8 cellular contexts compared by ENCODE assay signal in genomic region chr2:239143858-239144712, GRCh38.
DNase-seq lines count a peak whose midpoint lies in the region; ATAC-seq and TF ChIP-seq lines count a peak whose summit lies in the region.

No MANE protein-coding gene starts in this region.

- DNase-seq in DMS53 (lab: John Stamatoyannopoulos, UW) (peak; percentile 71), DMS53 treated with DMSO at 0.1 percent for 48 hours (lab: John Stamatoyannopoulos, UW; ENCODE audit: unreplicated experiment) (no peak), HT1080 (ENCODE audit: low read depth) (peak; percentile 11), fibroblast of peridontal ligament (ENCODE audit: extremely low read depth) (peak; percentile 51), RPMI8226 (no peak)
- DNase-seq in activated CD4-positive, alpha-beta T cell treated with anti-CD3 and anti-CD28 coated beads, Interleukin-2, amount 50 U/mL, for 1 hour: peak; percentile 26

- no peaks in the 10 kb centered on the region for H3K4me1 ChIP-seq in neutrophil (ENCODE audit: control insufficient read depth in 1 of 2, insufficient read depth in 1 of 2, low read depth in 1 of 2, low read length in 1 of 2)

- H3K9me3 ChIP-seq in neutrophil: no peaks in the 10 kb centered on the region

- H3K36me3 ChIP-seq in neutrophil: peaks cover 98% of the 10 kb centered on the region

- no peak overlapping the region for H3K4me3 ChIP-seq in neutrophil (ENCODE audit: low read depth in 1 of 2, low read length in 1 of 2)

- no peaks in the 10 kb centered on the region for H3K27me3 ChIP-seq in neutrophil

- peak; percentile 36 for TF ChIP-seq CTCF in neutrophil (IDR thresholded peaks at IDR 0.05)

- H3K27ac ChIP-seq in neutrophil: no peak overlapping the region

- ATAC-seq in GM18870 (IDR thresholded peaks at IDR 0.05; ENCODE audit: unreplicated experiment): no peak

Comparison
In these comparisons a context has a peak if more than half of its experiments do, and no peak if none do; other contexts are left out.
1. DNase-seq: peak in DMS53 (single experiment), HT1080 (single experiment), activated CD4-positive, alpha-beta T cell treated with anti-CD3 and anti-CD28 coated beads, Interleukin-2, amount 50 U/mL, for 1 hour (single experiment) and fibroblast of peridontal ligament (single experiment); none in DMS53 treated with DMSO at 0.1 percent for 48 hours (single experiment) and RPMI8226 (single experiment).